8 cellular contexts compared by ENCODE assay signal in genomic region chr14:47917344-47917954, GRCh38.
A peak's percentile ranks its signal among the peaks of the same experiment; 100 is the strongest.
DNase-seq lines count a peak whose midpoint lies in the region; ATAC-seq and TF ChIP-seq lines count a peak whose summit lies in the region.

No MANE protein-coding gene starts in this region.

- 59 to 60% methylated on average over 5 of the region's 5 CpGs for WGBS in testis, 2 donors

- no peaks in the 10 kb centered on the region for H3K79me2 ChIP-seq in PC-3 (ENCODE audit: low read length)

- H3K27me3 ChIP-seq in A673 (replicated peaks; ENCODE audit: insufficient read depth, low read depth, low read length, poor library complexity), result no peaks in the 10 kb centered on the region
- H3K27me3 ChIP-seq in PC-3 (ENCODE audit: low read length), result peaks cover 20% of the 10 kb centered on the region; the same call in 1 of the 2 replicates
- no peaks in the 10 kb centered on the region for H3K27me3 ChIP-seq in foreskin keratinocyte
- no peaks in the 10 kb centered on the region for H3K27me3 ChIP-seq in testis

- H3K9ac ChIP-seq in PC-3 (ENCODE audit: low read length), result no peak overlapping the region

- CTCF ChIA-PET in A673 (lab: Charles Lee), result interaction anchor here (0.6 kb wide), 1 partner anchor 1375 kb away, joined by 3 read pairs; no protein-coding TSS in a partner anchor
- CTCF ChIA-PET in PC-3 (lab: Charles Lee), result interaction anchor here (0.6 kb wide), 2 partner anchors 773 to 1515 kb away, joined by 3 read pairs; no protein-coding TSS in a partner anchor

- intact Hi-C loops in A673 (cut with micrococcal nuclease; ENCODE audit: unreplicated experiment) (loop anchor here (1.0 to 10.0 kb wide), 4 partner anchors 481 to 1387 kb away; no protein-coding TSS in a partner anchor), PC-3 (cut with micrococcal nuclease) (loop anchor here (1.0 to 10.0 kb wide), 4 partner anchors 243 to 1635 kb away; partner anchors contain the start of gene MDGA2), testis (cut with DNase I; ENCODE audit: low total_unique reads) (no loop called here)

- DNase-seq in A673 (ENCODE audit: low spot score) (peak; percentile 58), PC-3 (peak; percentile 77), foreskin keratinocyte (peak; percentile 6 to 20), testis (peak; percentile 52), 8988T (no peak), T-helper 1 cell (no peak)

- BruUV-seq in A673 (replicated peaks; lab: Mats Ljungman, UMichigan) (no TSS peak), PC-3 (replicated peaks; lab: Mats Ljungman, UMichigan) (no TSS peak)

- H3K27ac ChIP-seq in A673 (ENCODE audit: low read depth, low read length, poor library complexity, severe bottlenecking) (no peak overlapping the region), PC-3 (ENCODE audit: low read length) (no peak overlapping the region), foreskin keratinocyte (no peak overlapping the region), testis (no peak overlapping the region)

- H3K4me3 ChIP-seq in A673 (ENCODE audit: low read depth, low read length, poor library complexity, severe bottlenecking) (no peak overlapping the region), PC-3 (ENCODE audit: low read length) (no peak overlapping the region), testis (no peak overlapping the region)

- H2AFZ ChIP-seq in PC-3 (ENCODE audit: low read length), result no peak overlapping the region

- H3K36me3 ChIP-seq in A673 (ENCODE audit: insufficient read depth, low read length, poor library complexity, severe bottlenecking) (no peaks in the 10 kb centered on the region), PC-3 (ENCODE audit: low read depth, low read length) (no peaks in the 10 kb centered on the region), testis (ENCODE audit: low read depth, missing control alignments) (no peaks in the 10 kb centered on the region)

- no peaks in the 10 kb centered on the region for H3K4me1 ChIP-seq in A673 (ENCODE audit: insufficient read depth, low read length, poor library complexity, severe bottlenecking)
- no peaks in the 10 kb centered on the region for H3K4me1 ChIP-seq in PC-3 (ENCODE audit: insufficient read depth, low read length)
- H3K4me1 ChIP-seq in foreskin keratinocyte, result no peaks in the 10 kb centered on the region
- no peaks in the 10 kb centered on the region for H3K4me1 ChIP-seq in testis

- ATAC-seq in GM18502 (IDR thresholded peaks at IDR 0.05; ENCODE audit: poor library complexity, unreplicated experiment), result peak; percentile 62
- peak; percentile 29 for ATAC-seq in PC-3
- ATAC-seq in foreskin keratinocyte, result no peak
- ATAC-seq in HG02970 (IDR thresholded peaks at IDR 0.05; ENCODE audit: low FRiP score, unreplicated experiment), result no peak

- H3F3A ChIP-seq in PC-3 (ENCODE audit: low read length, unreplicated experiment), result no peaks in the 10 kb centered on the region

- TF ChIP-seq POLR2A in testis (IDR thresholded peaks at IDR 0.05), result no peak

- POLR2A ChIA-PET in A673 (lab: Charles Lee; ENCODE audit: low non-redundant PET), result no interaction called here
- POLR2A ChIA-PET in PC-3 (lab: Charles Lee; ENCODE audit: unreplicated experiment), result no interaction called here

- no peaks in the 10 kb centered on the region for H3K9me3 ChIP-seq in A673 (ENCODE audit: low read depth, low read length, poor library complexity, severe bottlenecking)
- no peaks in the 10 kb centered on the region for H3K9me3 ChIP-seq in PC-3 (ENCODE audit: low read length)
- no peaks in the 10 kb centered on the region for H3K9me3 ChIP-seq in testis

- no peaks in the 10 kb centered on the region for H3K9me2 ChIP-seq in PC-3 (replicated peaks; ENCODE audit: low read length)

- H3K4me2 ChIP-seq in PC-3 (ENCODE audit: low read length), result no peak overlapping the region

- H4K20me1 ChIP-seq in PC-3 (ENCODE audit: low read length), result no peaks in the 10 kb centered on the region

- TF ChIP-seq CTCF in A673 (conservative IDR thresholded peaks at IDR 0.05; ENCODE audit: low read depth, low read length), result peak; percentile 70
- peak; percentile 90 for TF ChIP-seq CTCF in PC-3 (conservative IDR thresholded peaks at IDR 0.05; ENCODE audit: low read depth, low read length)
- peak; percentile 65 for TF ChIP-seq CTCF in foreskin keratinocyte (conservative IDR thresholded peaks at IDR 0.05)
- peak in 2 of 3 experiments; percentile 54 to 62 for TF ChIP-seq CTCF in testis (IDR thresholded peaks at IDR 0.05)

Comparison
In these comparisons a context has a peak if more than half of its experiments do, and no peak if none do; other contexts are left out.
1. DNase-seq: peak in A673 (single experiment), PC-3 (single experiment), foreskin keratinocyte (2 of 2) and testis (single experiment); none in 8988T (single experiment) and T-helper 1 cell (0 of 5).
2. ATAC-seq: peak in GM18502 (single experiment) and PC-3 (single experiment); none in foreskin keratinocyte (single experiment) and HG02970 (single experiment).
3. Peak in every context shown above with its lines, with median percentiles within 50 percentile points of each other: CTCF ChIP-seq.